Comparison of ENCODE assay signal across 11 cellular contexts in the genomic region with DNA sequence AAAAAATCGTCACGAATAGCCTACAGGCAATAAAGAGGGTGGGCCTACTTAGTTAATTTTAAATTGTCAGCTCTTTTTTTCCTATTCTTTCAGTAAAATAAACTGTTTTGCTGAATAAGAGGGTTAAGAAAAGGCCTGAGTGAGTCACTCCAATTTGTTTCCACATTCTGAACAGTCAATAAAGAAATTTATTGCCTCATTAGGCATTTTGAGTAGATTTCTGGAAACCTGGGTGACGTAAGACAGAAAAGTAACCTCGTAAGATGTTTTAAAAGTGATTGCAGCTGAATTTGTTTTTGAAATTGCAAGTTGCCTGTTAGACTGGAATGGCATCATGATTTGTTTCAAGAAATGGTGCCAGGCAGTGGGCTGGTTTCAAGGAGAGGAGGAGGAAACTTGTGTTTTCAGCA.
A peak's percentile ranks its signal among the peaks of the same experiment; 100 is the strongest.
DNase-seq lines count a peak whose midpoint lies in the region; ATAC-seq and TF ChIP-seq lines count a peak whose summit lies in the region.
"Had no signal": no experiment of that assay in that cellular context is flagged by ENCODE, and none has a peak within 500 bp of the region (broad histone marks: within the 10 kb centered on the region; RNA-seq: fewer than 3 reads in every experiment).

No MANE protein-coding gene starts in this region.

- H3K9ac ChIP-seq in SK-N-MC (ENCODE audit: insufficient read length) = peak overlapping the region; percentile 61

- ATAC-seq in HG03432 (IDR thresholded peaks at IDR 0.05; ENCODE audit: unreplicated experiment) = no peak
- no peak for ATAC-seq in HG02610 (IDR thresholded peaks at IDR 0.05; ENCODE audit: unreplicated experiment)

- H3K4me3 ChIP-seq in SK-N-MC (peak overlapping the region; percentile 67), fibroblast of the aortic adventitia (ENCODE audit: low read depth, low read length) (no peak overlapping the region), retinal pigment epithelial cell (ENCODE audit: low read length) (no peak overlapping the region)
- H3K4me3 ChIP-seq: body of pancreas had no signal

- H3K9me3 ChIP-seq in SK-N-MC (ENCODE audit: low read depth, low read length) = no peaks in the 10 kb centered on the region
- H3K9me3 ChIP-seq: body of pancreas had no signal

- peak; percentile 23 for DNase-seq in AG20443 (ENCODE audit: low spot score)
- peak; percentile 83 for DNase-seq in SK-N-MC (ENCODE audit: low read depth, low spot score)
- peak; percentile 40 for DNase-seq in fibroblast of the aortic adventitia (ENCODE audit: low read depth)
- peak; percentile 73 for DNase-seq in retinal pigment epithelial cell (ENCODE audit: low read depth)
- DNase-seq in T1000 (lab: John Stamatoyannopoulos, UW) = no peak
- no peak for DNase-seq in activated CD4-positive, CD25-positive, alpha-beta regulatory T cell (lab: John Stamatoyannopoulos, UW)
- DNase-seq: activated CD4-positive, alpha-beta T cell treated with anti-CD3 and anti-CD28 coated beads, Interleukin-2, amount 50 U/mL, for 4 hours; body of pancreas; NCI-H1417 had no signal

- no peaks in the 10 kb centered on the region for H3K36me3 ChIP-seq in SK-N-MC (ENCODE audit: insufficient read depth, low read length)

- TF ChIP-seq CTCF in fibroblast of the aortic adventitia (IDR thresholded peaks at IDR 0.05; ENCODE audit: insufficient read depth, low read length) (no peak), retinal pigment epithelial cell (conservative IDR thresholded peaks at IDR 0.05; ENCODE audit: low read depth, low read length) (no peak)

- peak overlapping the region; percentile 97 for H3K27ac ChIP-seq in SK-N-MC
- H3K27ac ChIP-seq: body of pancreas had no signal

Comparison
In these comparisons a context has a peak if more than half of its experiments do, and no peak if none do; other contexts are left out.
1. DNase-seq: peak in AG20443 (single experiment), SK-N-MC (single experiment), fibroblast of the aortic adventitia (single experiment) and retinal pigment epithelial cell (single experiment); none in T1000 (single experiment) and activated CD4-positive, CD25-positive, alpha-beta regulatory T cell (0 of 4).